16 cellular contexts compared by ENCODE assay signal in genomic region chr22:31259798-31260473, GRCh38.
"Had no signal": no experiment of that assay in that cellular context is flagged by ENCODE, and none has a peak within 500 bp of the region (broad histone marks: within the 10 kb centered on the region; RNA-seq: fewer than 3 reads in every experiment).

No MANE protein-coding gene starts in this region.

- H3K27ac Mint-ChIP-seq: activated CD4-positive, alpha-beta T cell treated with anti-CD3 and anti-CD28 coated beads, Interleukin-2, amount 10 ng/mL, durations not matched to agents 7 days and 5 days; activated naive CD8-positive, alpha-beta T cell treated with anti-CD3 and anti-CD28 coated beads, Interleukin-2, amount 50 U/mL, for 24 hours had no signal

- H3K4me3 ChIP-seq: gastrocnemius medialis, heart right ventricle, ovary, sigmoid colon, spleen had no signal

- H3K4me1 Mint-ChIP-seq: activated CD4-positive, alpha-beta T cell treated with anti-CD3 and anti-CD28 coated beads, Interleukin-2, amount 10 ng/mL, durations not matched to agents 7 days and 5 days; stimulated activated naive CD8-positive, alpha-beta T cell treated with anti-CD3 and anti-CD28 coated beads, Interleukin-15, amount 100 ng/mL, for 72 hours had no signal

- H3K27me3 Mint-ChIP-seq: activated CD4-positive, alpha-beta T cell treated with anti-CD3 and anti-CD28 coated beads, Interleukin-2, amount 10 ng/mL, durations not matched to agents 7 days and 5 days; activated naive CD8-positive, alpha-beta T cell treated with anti-CD3 and anti-CD28 coated beads, Interleukin-2, amount 50 U/mL, for 24 hours; effector memory CD8-positive, alpha-beta T cell; stimulated activated naive CD8-positive, alpha-beta T cell treated with anti-CD3 and anti-CD28 coated beads, Interleukin-15, amount 100 ng/mL, for 72 hours had no signal

- H3K36me3 ChIP-seq: ovary had no signal

- H3K27me3 ChIP-seq: gastrocnemius medialis, heart right ventricle, ovary, sigmoid colon, spleen had no signal

- H3K4me1 ChIP-seq: sigmoid colon had no signal

- H3K4me3 Mint-ChIP-seq: activated CD4-positive, alpha-beta T cell treated with anti-CD3 and anti-CD28 coated beads, Interleukin-2, amount 10 ng/mL, durations not matched to agents 7 days and 5 days; activated naive CD8-positive, alpha-beta T cell treated with anti-CD3 and anti-CD28 coated beads, Interleukin-2, amount 50 U/mL, for 24 hours; effector memory CD8-positive, alpha-beta T cell; stimulated activated naive CD8-positive, alpha-beta T cell treated with anti-CD3 and anti-CD28 coated beads, Interleukin-15, amount 100 ng/mL, for 72 hours had no signal

- ATAC-seq: activated naive CD8-positive, alpha-beta T cell treated with anti-CD3 and anti-CD28 coated beads, Interleukin-2, amount 50 U/mL, for 24 hours; effector memory CD8-positive, alpha-beta T cell; gastrocnemius medialis; heart right ventricle; left colon; stimulated activated naive CD8-positive, alpha-beta T cell treated with anti-CD3 and anti-CD28 coated beads, Interleukin-15, amount 100 ng/mL, for 72 hours had no signal

- H3K27ac ChIP-seq: epithelial cell of prostate, gastrocnemius medialis, heart right ventricle, ovary, sigmoid colon, spleen had no signal

- H3K9me3 Mint-ChIP-seq: activated CD4-positive, alpha-beta T cell treated with anti-CD3 and anti-CD28 coated beads, Interleukin-2, amount 10 ng/mL, durations not matched to agents 7 days and 5 days; activated naive CD8-positive, alpha-beta T cell treated with anti-CD3 and anti-CD28 coated beads, Interleukin-2, amount 50 U/mL, for 24 hours; effector memory CD8-positive, alpha-beta T cell; stimulated activated naive CD8-positive, alpha-beta T cell treated with anti-CD3 and anti-CD28 coated beads, Interleukin-15, amount 100 ng/mL, for 72 hours had no signal

- DNase-seq: activated CD4-positive, alpha-beta T cell treated with anti-CD3 and anti-CD28 coated beads, Interleukin-2, amount 10 ng/mL, durations not matched to agents 7 days and 5 days; activated CD8-positive, alpha-beta memory T cell treated with anti-CD3 and anti-CD28 coated beads, Interleukin-2, amount 50 U/mL, for 48 hours; activated naive CD4-positive, alpha-beta T cell treated with Interleukin-2 at 50 U/mL for 16 hours; activated naive CD8-positive, alpha-beta T cell treated with anti-CD3 and anti-CD28 coated beads, Interleukin-2, amount 50 U/mL, for 24 hours; cerebellar nuclear complex; dermis blood vessel endothelial cell; effector memory CD8-positive, alpha-beta T cell; gastrocnemius medialis; heart right ventricle; left colon; mammary epithelial cell; ovary; sigmoid colon; spleen; stimulated activated naive CD8-positive, alpha-beta T cell treated with anti-CD3 and anti-CD28 coated beads, Interleukin-15, amount 100 ng/mL, for 72 hours had no signal

- H3K9me3 ChIP-seq: gastrocnemius medialis, heart right ventricle, ovary, sigmoid colon, spleen had no signal
